1 cellular context compared by ENCODE assay signal in genomic region chr1:9821710-9822109, GRCh38.
TF ChIP-seq lines count a peak whose summit lies in the region.

No MANE protein-coding gene starts in this region.

TF ChIP-seq in endothelial cell of umbilical vein, 7 proteins besides CTCF, POLR2A, EP300 and RAD21 (continued from another document):
- TF ChIP-seq, protein P1, sequence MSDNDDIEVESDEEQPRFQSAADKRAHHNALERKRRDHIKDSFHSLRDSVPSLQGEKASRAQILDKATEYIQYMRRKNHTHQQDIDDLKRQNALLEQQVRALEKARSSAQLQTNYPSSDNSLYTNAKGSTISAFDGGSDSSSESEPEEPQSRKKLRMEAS (IDR thresholded peaks at IDR 0.05; ENCODE audit: insufficient read depth, insufficient read length): no peak
- TF ChIP-seq GATA2 (IDR thresholded peaks at IDR 0.05; ENCODE audit: insufficient read depth, insufficient read length, low read depth, low read length) (no peak), EZH2 (IDR thresholded peaks at IDR 0.05; ENCODE audit: borderline replicate concordance, low read depth, low read length, severe bottlenecking) (no peak)
